In the genomic region with DNA sequence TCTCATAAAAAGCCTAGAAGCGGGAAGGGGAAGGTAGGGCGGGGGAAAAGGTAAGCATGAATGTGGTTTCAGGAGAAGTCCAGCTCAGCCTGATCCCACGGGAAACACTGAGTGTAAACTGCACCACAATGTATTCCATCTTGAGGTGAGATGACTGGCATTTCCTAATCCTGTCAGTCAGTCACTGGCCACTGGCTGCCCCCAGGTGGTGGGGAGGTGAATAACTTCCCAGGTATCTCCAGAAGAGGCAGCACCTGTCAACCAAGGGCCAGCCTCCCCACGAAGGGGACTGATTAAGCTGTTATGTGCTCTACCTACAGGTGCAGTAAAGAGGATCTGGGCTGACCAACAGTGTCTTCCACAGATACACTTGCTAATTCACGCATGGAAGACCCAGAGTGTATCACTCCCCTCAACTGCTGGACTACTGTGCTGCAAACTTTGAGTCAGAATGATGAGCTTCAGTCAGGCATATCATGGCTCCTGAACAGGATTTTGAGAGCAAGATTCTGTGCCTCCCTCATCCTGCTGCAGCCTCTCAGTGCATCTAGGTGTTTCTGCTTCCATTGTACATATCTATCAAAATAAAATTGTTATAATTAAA, we compare ENCODE assay signal across 8 cellular contexts.
DNase-seq lines count a peak whose midpoint lies in the region; ATAC-seq and TF ChIP-seq lines count a peak whose summit lies in the region.

No MANE protein-coding gene starts in this region.

- no peak overlapping the region for H2AFZ ChIP-seq in OCI-LY3 (ENCODE audit: low read depth, low read length)

- no peak overlapping the region for H3K27ac ChIP-seq in OCI-LY3 (ENCODE audit: low read length)

- H3K4me1 ChIP-seq in OCI-LY3 (ENCODE audit: low read length): peaks cover 19% of the 10 kb centered on the region

- no peaks in the 10 kb centered on the region for H4K20me1 ChIP-seq in OCI-LY3 (ENCODE audit: insufficient read depth, low read length)

- peak overlapping the region; percentile 24; the same call in 1 of the 2 replicates for H3K4me2 ChIP-seq in OCI-LY3 (ENCODE audit: low read length)

- no peaks in the 10 kb centered on the region for H3K36me3 ChIP-seq in OCI-LY3 (replicated peaks; ENCODE audit: low read depth, low read length)

- no peak overlapping the region for H3K4me3 ChIP-seq in OCI-LY3 (ENCODE audit: low read length)

- H3K79me2 ChIP-seq in OCI-LY3 (ENCODE audit: low read length): no peaks in the 10 kb centered on the region

- peaks cover 7% of the 10 kb centered on the region; the same call in 1 of the 2 replicates for H3K27me3 ChIP-seq in OCI-LY3 (ENCODE audit: low read depth, low read length)

- no peaks in the 10 kb centered on the region for H3K9me3 ChIP-seq in OCI-LY3 (ENCODE audit: insufficient read depth, low read length)

- in situ Hi-C loops in ACHN (cut with HindIII; ENCODE audit: low pct_ligation_motif_present, low pct_unique_long_range_greater_than_20kb, low sequenced_read_pairs): no loop called here

- ATAC-seq in GM19467 (IDR thresholded peaks at IDR 0.05; ENCODE audit: unreplicated experiment): peak; percentile 67
- no peak for ATAC-seq in GM21515 (IDR thresholded peaks at IDR 0.05; ENCODE audit: unreplicated experiment)

- peak; percentile 59 for DNase-seq in ACHN
- DNase-seq in activated T-helper 9 cell treated with anti-CD3 and anti-CD28 coated beads, Interleukin-2, amount 50 U/mL, for 16 hours (ENCODE audit: low read depth): peak; percentile 11
- peak; percentile 78 for DNase-seq in iPS-NIHi11 (ENCODE audit: low spot score)
- DNase-seq in stimulated activated CD4-positive, alpha-beta T cell treated with anti-CD3 and anti-CD28 coated beads, TNF-alpha, amount 100 ng/mL, for 1 hour (ENCODE audit: low read depth in 3 of 3, low spot score in 1 of 3): peak in 2 of 3 donors; percentile 7 to 19
- DNase-seq in OCI-M2 (lab: John Stamatoyannopoulos, UW; ENCODE audit: unreplicated experiment): no peak

- H3K9ac ChIP-seq in OCI-LY3 (ENCODE audit: low read length): no peak overlapping the region

- TF ChIP-seq CTCF in OCI-LY3 (IDR thresholded peaks at IDR 0.05; ENCODE audit: low read depth, low read length): peak; percentile 92
